In the genomic region with DNA sequence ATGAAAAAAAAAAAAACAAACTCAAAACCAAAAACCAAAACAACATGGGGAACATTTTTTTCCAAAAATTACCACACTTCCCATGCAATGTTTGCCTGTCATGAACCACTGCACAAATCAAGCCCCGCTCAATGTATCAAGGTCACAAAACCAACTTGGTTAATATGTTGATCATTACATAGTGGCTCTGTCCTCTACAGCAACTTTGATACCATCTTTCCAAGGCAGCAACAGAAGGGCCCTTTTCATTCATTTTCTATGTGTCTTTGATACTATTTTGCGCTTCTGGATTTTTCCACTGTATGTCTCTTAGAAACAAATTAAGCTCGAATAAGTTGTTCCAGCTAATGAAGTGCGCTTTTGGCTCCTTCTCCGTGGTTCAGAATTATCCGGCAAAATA, we compare ENCODE assay signal across 1 cellular context.
TF ChIP-seq lines count a peak whose summit lies in the region.

No MANE protein-coding gene starts in this region.

TF ChIP-seq in HEK293, 187 proteins besides CTCF, POLR2A, EP300 and RAD21 (continued from another document):
- TF ChIP-seq, protein P1, sequence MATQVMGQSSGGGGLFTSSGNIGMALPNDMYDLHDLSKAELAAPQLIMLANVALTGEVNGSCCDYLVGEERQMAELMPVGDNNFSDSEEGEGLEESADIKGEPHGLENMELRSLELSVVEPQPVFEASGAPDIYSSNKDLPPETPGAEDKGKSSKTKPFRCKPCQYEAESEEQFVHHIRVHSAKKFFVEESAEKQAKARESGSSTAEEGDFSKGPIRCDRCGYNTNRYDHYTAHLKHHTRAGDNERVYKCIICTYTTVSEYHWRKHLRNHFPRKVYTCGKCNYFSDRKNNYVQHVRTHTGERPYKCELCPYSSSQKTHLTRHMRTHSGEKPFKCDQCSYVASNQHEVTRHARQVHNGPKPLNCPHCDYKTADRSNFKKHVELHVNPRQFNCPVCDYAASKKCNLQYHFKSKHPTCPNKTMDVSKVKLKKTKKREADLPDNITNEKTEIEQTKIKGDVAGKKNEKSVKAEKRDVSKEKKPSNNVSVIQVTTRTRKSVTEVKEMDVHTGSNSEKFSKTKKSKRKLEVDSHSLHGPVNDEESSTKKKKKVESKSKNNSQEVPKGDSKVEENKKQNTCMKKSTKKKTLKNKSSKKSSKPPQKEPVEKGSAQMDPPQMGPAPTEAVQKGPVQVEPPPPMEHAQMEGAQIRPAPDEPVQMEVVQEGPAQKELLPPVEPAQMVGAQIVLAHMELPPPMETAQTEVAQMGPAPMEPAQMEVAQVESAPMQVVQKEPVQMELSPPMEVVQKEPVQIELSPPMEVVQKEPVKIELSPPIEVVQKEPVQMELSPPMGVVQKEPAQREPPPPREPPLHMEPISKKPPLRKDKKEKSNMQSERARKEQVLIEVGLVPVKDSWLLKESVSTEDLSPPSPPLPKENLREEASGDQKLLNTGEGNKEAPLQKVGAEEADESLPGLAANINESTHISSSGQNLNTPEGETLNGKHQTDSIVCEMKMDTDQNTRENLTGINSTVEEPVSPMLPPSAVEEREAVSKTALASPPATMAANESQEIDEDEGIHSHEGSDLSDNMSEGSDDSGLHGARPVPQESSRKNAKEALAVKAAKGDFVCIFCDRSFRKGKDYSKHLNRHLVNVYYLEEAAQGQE (tag by site-specific recombination; IDR thresholded peaks at IDR 0.05) = no peak
- TF ChIP-seq, protein P2, sequence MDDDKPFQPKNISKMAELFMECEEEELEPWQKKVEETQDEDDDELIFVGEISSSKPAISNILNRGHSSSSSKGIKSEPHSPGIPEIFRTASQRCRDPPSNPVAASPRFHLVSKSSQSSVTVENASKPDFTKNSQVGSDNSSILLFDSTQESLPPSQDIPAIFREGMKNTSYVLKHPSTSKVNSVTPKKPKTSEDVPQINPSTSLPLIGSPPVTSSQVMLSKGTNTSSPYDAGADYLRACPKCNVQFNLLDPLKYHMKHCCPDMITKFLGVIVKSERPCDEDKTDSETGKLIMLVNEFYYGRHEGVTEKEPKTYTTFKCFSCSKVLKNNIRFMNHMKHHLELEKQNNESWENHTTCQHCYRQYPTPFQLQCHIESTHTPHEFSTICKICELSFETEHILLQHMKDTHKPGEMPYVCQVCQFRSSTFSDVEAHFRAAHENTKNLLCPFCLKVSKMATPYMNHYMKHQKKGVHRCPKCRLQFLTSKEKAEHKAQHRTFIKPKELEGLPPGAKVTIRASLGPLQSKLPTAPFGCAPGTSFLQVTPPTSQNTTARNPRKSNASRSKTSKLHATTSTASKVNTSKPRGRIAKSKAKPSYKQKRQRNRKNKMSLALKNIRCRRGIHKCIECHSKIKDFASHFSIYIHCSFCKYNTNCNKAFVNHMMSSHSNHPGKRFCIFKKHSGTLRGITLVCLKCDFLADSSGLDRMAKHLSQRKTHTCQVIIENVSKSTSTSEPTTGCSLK (tag by site-specific recombination; IDR thresholded peaks at IDR 0.05) = no peak
- TF ChIP-seq ZNF335 (tag by site-specific recombination; conservative IDR thresholded peaks at IDR 0.05) = no peak
- TF ChIP-seq ZNF211 (tag by site-specific recombination; IDR thresholded peaks at IDR 0.05; ENCODE audit: low read depth) = no peak
